13 cellular contexts compared by ENCODE assay signal in the genomic region with DNA sequence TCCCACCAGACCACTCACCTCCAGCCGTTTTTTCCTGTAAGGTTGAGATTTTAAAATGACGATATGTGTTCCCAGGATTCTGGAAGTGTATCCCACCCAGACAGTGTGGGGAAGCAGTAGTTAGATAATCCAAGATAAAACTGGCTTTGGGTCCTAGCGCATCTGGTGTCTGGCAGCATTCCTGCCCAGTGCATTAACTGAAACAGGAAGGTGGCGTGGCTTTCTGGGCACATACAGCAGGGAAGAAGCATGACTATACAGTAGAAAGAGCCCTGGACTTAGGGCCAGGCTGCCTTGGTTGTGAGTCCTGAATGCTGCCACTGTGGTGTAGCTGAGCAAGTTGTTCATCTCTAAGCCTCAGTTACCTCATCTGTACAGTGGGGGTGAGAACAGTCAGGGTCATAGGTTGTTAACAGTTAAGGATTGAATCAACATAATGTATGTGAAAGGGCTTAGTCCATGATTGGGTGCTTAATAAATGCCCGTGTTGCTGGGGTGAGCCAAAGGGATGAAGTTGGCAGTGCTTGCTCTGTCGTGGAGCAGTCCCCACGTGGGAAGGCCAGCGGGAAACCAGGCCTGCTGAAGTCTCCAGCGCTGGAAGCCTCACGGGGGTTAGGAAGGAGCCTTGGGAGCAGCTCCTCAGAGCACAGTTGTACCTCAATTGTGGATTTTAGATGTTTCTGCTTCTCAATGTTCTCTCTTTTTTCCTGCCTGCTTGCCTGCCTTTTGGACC. TPM values are rescaled to one million over a fixed set of nuclear protein-coding genes. Genes with fewer than 3 reads are reported as not detected.
DNase-seq lines count a peak whose midpoint lies in the region; ATAC-seq and TF ChIP-seq lines count a peak whose summit lies in the region.
"Had no signal": no experiment of that assay in that cellular context is flagged by ENCODE, and none has a peak within 500 bp of the region (broad histone marks: within the 10 kb centered on the region; RNA-seq: fewer than 3 reads in every experiment).

No MANE protein-coding gene starts in this region.

- no peaks in the 10 kb centered on the region for H3K9me3 Mint-ChIP-seq in activated T-helper 2 cell treated with anti-CD3 and anti-CD28 coated beads, Interferon-gamma antibody, Interleukin-2, Interleukin-4, amounts not matched to agents 10 μg/mL and 5 μg/mL and 100 μg/mL, durations not matched to agents 14 hours and 24 hours and 36 hours
- H3K9me3 Mint-ChIP-seq: neural progenitor cell had no signal

- no peak for TF ChIP-seq CTCF in thoracic aorta (IDR thresholded peaks at IDR 0.05)

- 56% methylated on average over 10 of the region's 10 CpGs for WGBS in right cardiac atrium

- H3K36me3 Mint-ChIP-seq in activated T-helper 2 cell treated with anti-CD3 and anti-CD28 coated beads, Interferon-gamma antibody, Interleukin-2, Interleukin-4, amounts not matched to agents 10 μg/mL and 5 μg/mL and 100 μg/mL, durations not matched to agents 14 hours and 24 hours and 36 hours (ENCODE audit: low read depth): peaks cover 97% of the 10 kb centered on the region

- H3K27me3 ChIP-seq in right cardiac atrium (ENCODE audit: control insufficient read depth, insufficient read depth): no peaks in the 10 kb centered on the region
- H3K27me3 ChIP-seq in thoracic aorta (replicated peaks; ENCODE audit: insufficient read depth): no peaks in the 10 kb centered on the region
- H3K27me3 ChIP-seq in H7 (ENCODE audit: control insufficient read depth, insufficient read depth, low read length): no peaks in the 10 kb centered on the region
- H3K27me3 ChIP-seq: neural progenitor cell, suprapubic skin had no signal

- H3K36me3 ChIP-seq in thoracic aorta: peaks cover 30% of the 10 kb centered on the region
- peaks cover 49% of the 10 kb centered on the region for H3K36me3 ChIP-seq in H7 (replicated peaks; ENCODE audit: control insufficient read depth, insufficient read depth, low read length)

- H3K27me3 Mint-ChIP-seq in activated T-helper 2 cell treated with anti-CD3 and anti-CD28 coated beads, Interferon-gamma antibody, Interleukin-2, Interleukin-4, amounts not matched to agents 10 μg/mL and 5 μg/mL and 100 μg/mL, durations not matched to agents 14 hours and 24 hours and 36 hours (ENCODE audit: low read depth): no peaks in the 10 kb centered on the region

- H3K27ac Mint-ChIP-seq in activated T-helper 2 cell treated with anti-CD3 and anti-CD28 coated beads, Interferon-gamma antibody, Interleukin-2, Interleukin-4, amounts not matched to agents 10 μg/mL and 5 μg/mL and 100 μg/mL, durations not matched to agents 14 hours and 24 hours and 36 hours: peak overlapping the region; percentile 62

- DNase-seq in right cardiac atrium (no peak), cardiac septum (ENCODE audit: low spot score) (no peak), kidney tubule cell (ENCODE audit: low spot score) (peak; percentile 15), thoracic aorta (ENCODE audit: low spot score) (no peak), NCI-H146 (lab: John Stamatoyannopoulos, UW) (no peak), H7 (no peak), kidney glomerular epithelial cell (lab: John Stamatoyannopoulos, UW) (no peak)
- no peak for DNase-seq in activated T-helper 2 cell treated with anti-CD3 and anti-CD28 coated beads, Interferon-gamma antibody, Interleukin-2, Interleukin-4, amounts not matched to agents 10 μg/mL and 5 μg/mL and 100 μg/mL, durations not matched to agents 14 hours and 24 hours and 36 hours (ENCODE audit: low spot score)
- DNase-seq: COR-L47, Kasumi-1, PC-9 had no signal

- H3K4me1 ChIP-seq in right cardiac atrium (ENCODE audit: control insufficient read depth, insufficient read depth, low read length): peaks cover 35% of the 10 kb centered on the region
- peaks cover 28 to 60% of the 10 kb centered on the region in 2 donors for H3K4me1 ChIP-seq in thoracic aorta (ENCODE audit: control insufficient read depth in 1 of 2, low read depth in 2 of 2)

- H3K9me3 ChIP-seq in right cardiac atrium (ENCODE audit: control insufficient read depth, low read length) (no peaks in the 10 kb centered on the region), thoracic aorta (no peaks in the 10 kb centered on the region)
- H3K9me3 ChIP-seq: suprapubic skin had no signal

- H3K4me3 Mint-ChIP-seq in activated T-helper 2 cell treated with anti-CD3 and anti-CD28 coated beads, Interferon-gamma antibody, Interleukin-2, Interleukin-4, amounts not matched to agents 10 μg/mL and 5 μg/mL and 100 μg/mL, durations not matched to agents 14 hours and 24 hours and 36 hours (ENCODE audit: low read depth): no peak overlapping the region
- H3K4me3 Mint-ChIP-seq: neural progenitor cell had no signal

- intact Hi-C loops in right cardiac atrium (cut with DNase I) (no loop called here), cardiac septum (cut with DNase I) (no loop called here)
- intact Hi-C loops in activated T-helper 2 cell treated with anti-CD3 and anti-CD28 coated beads, Interferon-gamma antibody, Interleukin-2, Interleukin-4, amounts not matched to agents 10 μg/mL and 5 μg/mL and 100 μg/mL, durations not matched to agents 14 hours and 24 hours and 36 hours (cut with micrococcal nuclease): no loop called here

- H3K4me1 Mint-ChIP-seq in activated T-helper 2 cell treated with anti-CD3 and anti-CD28 coated beads, Interferon-gamma antibody, Interleukin-2, Interleukin-4, amounts not matched to agents 10 μg/mL and 5 μg/mL and 100 μg/mL, durations not matched to agents 14 hours and 24 hours and 36 hours (ENCODE audit: low read depth): peaks cover 50% of the 10 kb centered on the region

- H3K4me3 ChIP-seq in right cardiac atrium (ENCODE audit: low read length): no peak overlapping the region
- H3K4me3 ChIP-seq in thoracic aorta: no peak overlapping the region
- H3K4me3 ChIP-seq in H7 (ENCODE audit: insufficient read depth, low read depth, low read length): no peak overlapping the region
- H3K4me3 ChIP-seq: neural progenitor cell, PC-9, suprapubic skin had no signal

- H3K27ac ChIP-seq in right cardiac atrium (ENCODE audit: low read length): peak overlapping the region; percentile 57
- peak overlapping the region; percentile 43 to 71 for H3K27ac ChIP-seq in thoracic aorta
- H3K27ac ChIP-seq: neural progenitor cell, PC-9, suprapubic skin had no signal

- ATAC-seq in right cardiac atrium (no peak), thoracic aorta (ENCODE audit: insufficient number of reproducible peaks, low FRiP score, low read depth) (no peak)

RNA-seq across cellular contexts. Expression of a gene that starts 18.0 kb away (rescaled TPM):
- 10 to 100 TPM; 69.0 to 76.7 (median 75.1) TPM for total RNA-seq in right cardiac atrium
- 69.5 TPM for polyA plus RNA-seq in right cardiac atrium
- total RNA-seq in cardiac septum: 58.3 TPM
- total RNA-seq in activated T-helper 2 cell treated with anti-CD3 and anti-CD28 coated beads, Interferon-gamma antibody, Interleukin-2, Interleukin-4, amounts not matched to agents 10 μg/mL and 5 μg/mL and 100 μg/mL, durations not matched to agents 14 hours and 24 hours and 36 hours: 160 and 161 TPM in 2 replicates
- 100 to 1,000 TPM; 127 to 145 TPM for total RNA-seq in thoracic aorta
- 222 TPM in 2 replicates for total RNA-seq in H7 (2014; rRNA removed; shearing (Covaris generic))

RNA-seq across cellular contexts. Expression of a gene that starts 39.5 kb away (rescaled TPM):
- total RNA-seq in right cardiac atrium: under 1 TPM in 3 of 4 donors, not detected in 1; 0.12 to 0.28 (median 0.17) TPM
- 0.07 TPM for polyA plus RNA-seq in right cardiac atrium
- total RNA-seq in cardiac septum: 0.16 TPM
- total RNA-seq in activated T-helper 2 cell treated with anti-CD3 and anti-CD28 coated beads, Interferon-gamma antibody, Interleukin-2, Interleukin-4, amounts not matched to agents 10 μg/mL and 5 μg/mL and 100 μg/mL, durations not matched to agents 14 hours and 24 hours and 36 hours: not detected in 2 replicates
- total RNA-seq in thoracic aorta: 1 to 10 TPM; 1.6 to 2.3 TPM
- total RNA-seq in H7 (2014; rRNA removed; shearing (Covaris generic)): 0.17 TPM in 1 of 2 replicates, not detected in the other
- total RNA-seq: PC-9, suprapubic skin had no signal

RNA-seq across cellular contexts. Expression of a gene that starts 49.6 kb away (rescaled TPM):
- total RNA-seq in right cardiac atrium (10 to 100 TPM; 12.1 to 16.7 (median 14.8) TPM), cardiac septum (13.5 TPM), thoracic aorta (10 to 100 TPM; 23.3 to 26.1 TPM)
- 7.7 TPM for polyA plus RNA-seq in right cardiac atrium
- total RNA-seq in activated T-helper 2 cell treated with anti-CD3 and anti-CD28 coated beads, Interferon-gamma antibody, Interleukin-2, Interleukin-4, amounts not matched to agents 10 μg/mL and 5 μg/mL and 100 μg/mL, durations not matched to agents 14 hours and 24 hours and 36 hours: 27.7 and 28.5 TPM in 2 replicates
- total RNA-seq in H7 (2014; rRNA removed; shearing (Covaris generic)): 14.1 and 14.3 TPM in 2 replicates
